7 cellular contexts compared by ENCODE assay signal in the genomic region with DNA sequence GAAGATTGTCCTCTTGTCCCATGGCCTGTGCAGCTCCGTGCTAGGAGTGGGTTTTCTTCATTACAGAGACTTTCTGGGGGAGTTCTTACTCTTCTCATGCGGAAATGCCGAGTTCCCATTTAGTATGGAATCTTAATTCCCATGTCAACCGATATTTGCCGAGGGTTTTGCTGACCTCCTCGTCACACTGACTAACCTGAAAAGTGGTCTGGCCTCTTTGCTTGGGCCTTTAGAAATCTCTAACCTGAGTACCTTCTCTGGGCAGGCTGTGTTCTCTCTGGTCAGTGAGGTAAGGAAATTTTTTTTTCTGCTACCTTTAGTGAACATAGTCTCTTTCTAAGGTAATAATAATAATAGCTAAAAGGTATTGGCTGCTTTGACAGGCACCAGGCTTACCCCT.
"Had no signal": no experiment of that assay in that cellular context is flagged by ENCODE, and none has a peak within 500 bp of the region (broad histone marks: within the 10 kb centered on the region; RNA-seq: fewer than 3 reads in every experiment).

No MANE protein-coding gene starts in this region.

- H3K27ac ChIP-seq: HL-60 had no signal

- DNase-seq: IMR-90, KBM-7, KG1 had no signal

- H3K9me3 Mint-ChIP-seq: IgD-negative memory B cell had no signal

- H3K4me3 Mint-ChIP-seq: IgD-negative memory B cell had no signal

- H3K4me3 ChIP-seq: K562 had no signal

- H3K36me3 Mint-ChIP-seq: IgD-negative memory B cell had no signal

- ATAC-seq: HepG2, K562 had no signal

- H3K27ac Mint-ChIP-seq: IgD-negative memory B cell had no signal
